In the genomic region with DNA sequence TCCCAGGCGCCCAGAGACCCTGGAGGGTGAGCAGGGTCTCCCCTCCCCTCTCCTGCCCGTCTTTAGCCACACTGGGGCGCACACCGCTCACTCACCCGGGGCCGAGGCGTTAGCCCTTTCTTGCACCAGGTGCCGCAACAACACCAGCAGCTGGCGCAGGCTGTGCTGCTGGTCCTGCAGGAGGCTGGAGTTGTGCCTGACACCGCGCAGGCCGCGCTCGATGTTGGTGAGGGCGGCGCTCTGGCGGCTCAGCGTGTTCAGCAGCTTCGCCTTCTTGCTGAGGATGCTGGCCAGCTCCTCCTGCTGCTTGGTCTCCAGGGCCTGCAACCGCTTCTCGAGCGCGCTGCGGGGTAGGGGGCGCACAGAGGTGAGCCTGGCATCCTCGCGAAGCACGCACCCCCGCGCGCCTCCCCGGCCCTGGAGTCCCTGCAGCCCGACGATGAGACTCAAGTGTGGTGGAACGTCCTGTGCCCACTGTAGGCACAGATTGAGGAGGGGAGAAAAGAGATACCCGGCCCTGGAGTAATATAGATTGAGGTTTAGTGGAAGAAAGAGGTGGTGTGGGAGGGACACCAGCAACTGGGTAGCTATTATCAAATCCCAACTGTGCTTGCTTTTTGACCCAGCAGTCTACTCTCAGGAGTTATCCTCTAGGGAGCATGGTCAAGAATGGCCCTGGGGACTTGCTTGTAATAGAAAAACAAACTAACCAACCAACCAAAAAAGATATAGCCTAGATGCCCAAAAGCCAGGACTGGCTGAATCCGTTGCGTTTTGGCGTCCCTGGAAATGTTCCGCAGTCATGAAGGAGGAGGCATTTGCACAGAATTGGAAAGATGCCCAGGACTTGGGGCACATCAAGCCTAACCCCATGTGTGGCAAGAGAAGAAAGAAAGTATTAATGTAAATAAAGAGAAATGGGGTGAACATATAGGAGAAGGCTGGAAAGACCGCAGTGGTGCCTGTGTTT, we compare ENCODE assay signal across 1 cellular context.
TF ChIP-seq lines count a peak whose summit lies in the region.

No MANE protein-coding gene starts in this region.

TF ChIP-seq in K562, 482 proteins besides CTCF, POLR2A, EP300 and RAD21 (continued from another document):
- TF ChIP-seq NRF1 (conservative IDR thresholded peaks at IDR 0.05 in 1 of 2, IDR thresholded peaks at IDR 0.05 in 1 of 2) = 0 out of 4 replicates have a peak, but pooled peaks of 1 of the 2 experiments have one; percentile 16
- TF ChIP-seq RB1 (IDR thresholded peaks at IDR 0.05; ENCODE audit: low read depth) = no peak
- TF ChIP-seq, protein P1, sequence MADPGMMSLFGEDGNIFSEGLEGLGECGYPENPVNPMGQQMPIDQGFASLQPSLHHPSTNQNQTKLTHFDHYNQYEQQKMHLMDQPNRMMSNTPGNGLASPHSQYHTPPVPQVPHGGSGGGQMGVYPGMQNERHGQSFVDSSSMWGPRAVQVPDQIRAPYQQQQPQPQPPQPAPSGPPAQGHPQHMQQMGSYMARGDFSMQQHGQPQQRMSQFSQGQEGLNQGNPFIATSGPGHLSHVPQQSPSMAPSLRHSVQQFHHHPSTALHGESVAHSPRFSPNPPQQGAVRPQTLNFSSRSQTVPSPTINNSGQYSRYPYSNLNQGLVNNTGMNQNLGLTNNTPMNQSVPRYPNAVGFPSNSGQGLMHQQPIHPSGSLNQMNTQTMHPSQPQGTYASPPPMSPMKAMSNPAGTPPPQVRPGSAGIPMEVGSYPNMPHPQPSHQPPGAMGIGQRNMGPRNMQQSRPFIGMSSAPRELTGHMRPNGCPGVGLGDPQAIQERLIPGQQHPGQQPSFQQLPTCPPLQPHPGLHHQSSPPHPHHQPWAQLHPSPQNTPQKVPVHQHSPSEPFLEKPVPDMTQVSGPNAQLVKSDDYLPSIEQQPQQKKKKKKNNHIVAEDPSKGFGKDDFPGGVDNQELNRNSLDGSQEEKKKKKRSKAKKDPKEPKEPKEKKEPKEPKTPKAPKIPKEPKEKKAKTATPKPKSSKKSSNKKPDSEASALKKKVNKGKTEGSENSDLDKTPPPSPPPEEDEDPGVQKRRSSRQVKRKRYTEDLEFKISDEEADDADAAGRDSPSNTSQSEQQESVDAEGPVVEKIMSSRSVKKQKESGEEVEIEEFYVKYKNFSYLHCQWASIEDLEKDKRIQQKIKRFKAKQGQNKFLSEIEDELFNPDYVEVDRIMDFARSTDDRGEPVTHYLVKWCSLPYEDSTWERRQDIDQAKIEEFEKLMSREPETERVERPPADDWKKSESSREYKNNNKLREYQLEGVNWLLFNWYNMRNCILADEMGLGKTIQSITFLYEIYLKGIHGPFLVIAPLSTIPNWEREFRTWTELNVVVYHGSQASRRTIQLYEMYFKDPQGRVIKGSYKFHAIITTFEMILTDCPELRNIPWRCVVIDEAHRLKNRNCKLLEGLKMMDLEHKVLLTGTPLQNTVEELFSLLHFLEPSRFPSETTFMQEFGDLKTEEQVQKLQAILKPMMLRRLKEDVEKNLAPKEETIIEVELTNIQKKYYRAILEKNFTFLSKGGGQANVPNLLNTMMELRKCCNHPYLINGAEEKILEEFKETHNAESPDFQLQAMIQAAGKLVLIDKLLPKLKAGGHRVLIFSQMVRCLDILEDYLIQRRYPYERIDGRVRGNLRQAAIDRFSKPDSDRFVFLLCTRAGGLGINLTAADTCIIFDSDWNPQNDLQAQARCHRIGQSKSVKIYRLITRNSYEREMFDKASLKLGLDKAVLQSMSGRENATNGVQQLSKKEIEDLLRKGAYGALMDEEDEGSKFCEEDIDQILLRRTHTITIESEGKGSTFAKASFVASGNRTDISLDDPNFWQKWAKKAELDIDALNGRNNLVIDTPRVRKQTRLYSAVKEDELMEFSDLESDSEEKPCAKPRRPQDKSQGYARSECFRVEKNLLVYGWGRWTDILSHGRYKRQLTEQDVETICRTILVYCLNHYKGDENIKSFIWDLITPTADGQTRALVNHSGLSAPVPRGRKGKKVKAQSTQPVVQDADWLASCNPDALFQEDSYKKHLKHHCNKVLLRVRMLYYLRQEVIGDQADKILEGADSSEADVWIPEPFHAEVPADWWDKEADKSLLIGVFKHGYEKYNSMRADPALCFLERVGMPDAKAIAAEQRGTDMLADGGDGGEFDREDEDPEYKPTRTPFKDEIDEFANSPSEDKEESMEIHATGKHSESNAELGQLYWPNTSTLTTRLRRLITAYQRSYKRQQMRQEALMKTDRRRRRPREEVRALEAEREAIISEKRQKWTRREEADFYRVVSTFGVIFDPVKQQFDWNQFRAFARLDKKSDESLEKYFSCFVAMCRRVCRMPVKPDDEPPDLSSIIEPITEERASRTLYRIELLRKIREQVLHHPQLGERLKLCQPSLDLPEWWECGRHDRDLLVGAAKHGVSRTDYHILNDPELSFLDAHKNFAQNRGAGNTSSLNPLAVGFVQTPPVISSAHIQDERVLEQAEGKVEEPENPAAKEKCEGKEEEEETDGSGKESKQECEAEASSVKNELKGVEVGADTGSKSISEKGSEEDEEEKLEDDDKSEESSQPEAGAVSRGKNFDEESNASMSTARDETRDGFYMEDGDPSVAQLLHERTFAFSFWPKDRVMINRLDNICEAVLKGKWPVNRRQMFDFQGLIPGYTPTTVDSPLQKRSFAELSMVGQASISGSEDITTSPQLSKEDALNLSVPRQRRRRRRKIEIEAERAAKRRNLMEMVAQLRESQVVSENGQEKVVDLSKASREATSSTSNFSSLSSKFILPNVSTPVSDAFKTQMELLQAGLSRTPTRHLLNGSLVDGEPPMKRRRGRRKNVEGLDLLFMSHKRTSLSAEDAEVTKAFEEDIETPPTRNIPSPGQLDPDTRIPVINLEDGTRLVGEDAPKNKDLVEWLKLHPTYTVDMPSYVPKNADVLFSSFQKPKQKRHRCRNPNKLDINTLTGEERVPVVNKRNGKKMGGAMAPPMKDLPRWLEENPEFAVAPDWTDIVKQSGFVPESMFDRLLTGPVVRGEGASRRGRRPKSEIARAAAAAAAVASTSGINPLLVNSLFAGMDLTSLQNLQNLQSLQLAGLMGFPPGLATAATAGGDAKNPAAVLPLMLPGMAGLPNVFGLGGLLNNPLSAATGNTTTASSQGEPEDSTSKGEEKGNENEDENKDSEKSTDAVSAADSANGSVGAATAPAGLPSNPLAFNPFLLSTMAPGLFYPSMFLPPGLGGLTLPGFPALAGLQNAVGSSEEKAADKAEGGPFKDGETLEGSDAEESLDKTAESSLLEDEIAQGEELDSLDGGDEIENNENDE (IDR thresholded peaks at IDR 0.05; ENCODE audit: low read depth, low read length) = no peak
- TF ChIP-seq, protein P2, sequence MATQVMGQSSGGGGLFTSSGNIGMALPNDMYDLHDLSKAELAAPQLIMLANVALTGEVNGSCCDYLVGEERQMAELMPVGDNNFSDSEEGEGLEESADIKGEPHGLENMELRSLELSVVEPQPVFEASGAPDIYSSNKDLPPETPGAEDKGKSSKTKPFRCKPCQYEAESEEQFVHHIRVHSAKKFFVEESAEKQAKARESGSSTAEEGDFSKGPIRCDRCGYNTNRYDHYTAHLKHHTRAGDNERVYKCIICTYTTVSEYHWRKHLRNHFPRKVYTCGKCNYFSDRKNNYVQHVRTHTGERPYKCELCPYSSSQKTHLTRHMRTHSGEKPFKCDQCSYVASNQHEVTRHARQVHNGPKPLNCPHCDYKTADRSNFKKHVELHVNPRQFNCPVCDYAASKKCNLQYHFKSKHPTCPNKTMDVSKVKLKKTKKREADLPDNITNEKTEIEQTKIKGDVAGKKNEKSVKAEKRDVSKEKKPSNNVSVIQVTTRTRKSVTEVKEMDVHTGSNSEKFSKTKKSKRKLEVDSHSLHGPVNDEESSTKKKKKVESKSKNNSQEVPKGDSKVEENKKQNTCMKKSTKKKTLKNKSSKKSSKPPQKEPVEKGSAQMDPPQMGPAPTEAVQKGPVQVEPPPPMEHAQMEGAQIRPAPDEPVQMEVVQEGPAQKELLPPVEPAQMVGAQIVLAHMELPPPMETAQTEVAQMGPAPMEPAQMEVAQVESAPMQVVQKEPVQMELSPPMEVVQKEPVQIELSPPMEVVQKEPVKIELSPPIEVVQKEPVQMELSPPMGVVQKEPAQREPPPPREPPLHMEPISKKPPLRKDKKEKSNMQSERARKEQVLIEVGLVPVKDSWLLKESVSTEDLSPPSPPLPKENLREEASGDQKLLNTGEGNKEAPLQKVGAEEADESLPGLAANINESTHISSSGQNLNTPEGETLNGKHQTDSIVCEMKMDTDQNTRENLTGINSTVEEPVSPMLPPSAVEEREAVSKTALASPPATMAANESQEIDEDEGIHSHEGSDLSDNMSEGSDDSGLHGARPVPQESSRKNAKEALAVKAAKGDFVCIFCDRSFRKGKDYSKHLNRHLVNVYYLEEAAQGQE (CRISPR knock-in tag; IDR thresholded peaks at IDR 0.05; ENCODE audit: low read depth) = 0 out of 2 replicates have a peak, but pooled peaks have one; percentile 31
